In the genomic region with DNA sequence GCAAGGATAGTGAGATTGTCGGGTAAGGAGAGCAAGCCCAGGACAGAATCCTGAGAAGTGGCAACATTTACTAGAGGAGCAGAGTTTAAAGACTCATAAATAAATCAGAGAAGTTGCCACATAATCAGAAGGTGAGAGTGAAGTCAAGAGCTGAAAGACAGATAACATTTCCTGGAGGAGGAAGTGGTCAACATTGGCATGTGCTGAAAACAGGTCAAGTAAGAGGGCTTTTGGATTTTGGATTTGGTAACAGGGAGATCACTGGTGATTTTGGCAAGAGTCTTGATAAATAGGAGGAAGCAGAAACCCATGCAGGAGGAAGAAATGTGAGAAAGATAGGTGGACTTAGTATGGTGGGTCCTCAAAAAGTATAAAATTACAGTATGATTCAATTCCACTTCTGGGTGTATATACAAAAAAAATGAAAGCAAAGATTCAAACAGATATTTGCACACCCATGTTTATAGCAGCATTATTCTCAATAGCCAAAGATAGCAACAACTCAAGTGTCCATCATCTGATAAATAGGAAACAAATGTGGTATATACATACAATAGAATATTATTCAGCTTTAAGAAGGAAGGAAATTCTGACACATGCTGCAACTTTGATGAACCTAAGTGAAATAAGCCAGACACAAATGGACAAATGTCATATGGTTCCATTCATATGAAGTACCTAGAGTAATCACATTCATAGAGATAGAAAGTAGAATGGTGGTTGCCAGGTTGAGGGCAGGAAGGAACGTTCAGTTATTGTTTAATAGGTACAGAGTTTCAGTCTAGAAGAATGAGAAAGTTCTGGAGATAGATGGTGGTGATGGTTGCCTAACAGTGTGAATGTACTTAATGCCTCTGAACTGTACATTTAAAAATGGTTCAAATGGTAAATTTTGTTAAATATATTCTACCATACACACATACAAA, we compare ENCODE assay signal across 8 cellular contexts. TPM values are rescaled to one million over a fixed set of nuclear protein-coding genes. Genes with fewer than 3 reads are reported as not detected.
DNase-seq lines count a peak whose midpoint lies in the region; ATAC-seq, FAIRE-seq and TF ChIP-seq lines count a peak whose summit lies in the region.

No MANE protein-coding gene starts in this region.

- peaks cover 3% of the 10 kb centered on the region for H3K9me3 Mint-ChIP-seq in neural progenitor cell

- peaks cover 2% of the 10 kb centered on the region for H3K27me3 Mint-ChIP-seq in neural progenitor cell (ENCODE audit: insufficient read depth, low read depth)

- H3K9ac ChIP-seq in SK-N-MC (ENCODE audit: insufficient read length) (no peak overlapping the region), neural progenitor cell (no peak overlapping the region)

- H3K9me3 ChIP-seq in SK-N-MC (ENCODE audit: low read depth, low read length) = peaks cover 3% of the 10 kb centered on the region; the same call in 1 of the 2 replicates
- no peaks in the 10 kb centered on the region for H3K9me3 ChIP-seq in neural progenitor cell (ENCODE audit: low read depth)
- H3K9me3 ChIP-seq in aorta (ENCODE audit: control insufficient read depth, low read length) = no peaks in the 10 kb centered on the region

- H3K27me3 ChIP-seq in neural progenitor cell (no peaks in the 10 kb centered on the region), aorta (ENCODE audit: control insufficient read depth in 1 of 2, insufficient read depth in 2 of 2, low read length in 1 of 2) (no peaks in the 10 kb centered on the region)

- no peak for TF ChIP-seq CTCF in neural progenitor cell (IDR thresholded peaks at IDR 0.05)

- H3K36me3 Mint-ChIP-seq in neural progenitor cell = no peaks in the 10 kb centered on the region

- H3K36me3 ChIP-seq in SK-N-MC (ENCODE audit: insufficient read depth, low read length) (no peaks in the 10 kb centered on the region), neural progenitor cell (no peaks in the 10 kb centered on the region), aorta (ENCODE audit: control insufficient read depth in 1 of 2, insufficient read depth in 2 of 2, low read length in 1 of 2) (no peaks in the 10 kb centered on the region)

- H3K4me2 ChIP-seq in neural progenitor cell = no peak overlapping the region

- H3K4me3 ChIP-seq in SK-N-MC (no peak overlapping the region), neural progenitor cell (no peak overlapping the region), aorta (ENCODE audit: low read length in 2 of 2) (no peak overlapping the region)

- peaks cover 4% of the 10 kb centered on the region for H3K4me1 Mint-ChIP-seq in neural progenitor cell

- WGBS in aorta, 2 donors = 87 to 88% methylated on average over 2 of the region's 2 CpGs

- peak; percentile 63 for ATAC-seq in HG03064 (IDR thresholded peaks at IDR 0.05; ENCODE audit: low read depth, unreplicated experiment)
- ATAC-seq in aorta (ENCODE audit: low FRiP score) = no peak

- H4K20me1 ChIP-seq in neural progenitor cell (ENCODE audit: low read depth) = no peaks in the 10 kb centered on the region

- H3K4me3 Mint-ChIP-seq in neural progenitor cell = no peak overlapping the region

- peak overlapping the region; percentile 8 for H2AFZ ChIP-seq in neural progenitor cell (replicated peaks)

- intact Hi-C loops in aorta (cut with DNase I) = no loop called here

- H3K27ac Mint-ChIP-seq in neural progenitor cell = no peak overlapping the region

- H3K4me1 ChIP-seq in neural progenitor cell (no peaks in the 10 kb centered on the region), aorta (ENCODE audit: control insufficient read depth in 1 of 2, insufficient read depth in 2 of 2, low read length in 2 of 2) (no peaks in the 10 kb centered on the region)

- no peaks in the 10 kb centered on the region for H3F3A ChIP-seq in neural progenitor cell (ENCODE audit: low read depth)

- H3K27ac ChIP-seq in SK-N-MC (peak overlapping the region; percentile 10; the same call in 1 of the 2 replicates), neural progenitor cell (no peak overlapping the region), aorta (ENCODE audit: low read depth in 1 of 2, low read length in 2 of 2) (no peak overlapping the region)

- FAIRE-seq in GM19239 (lab: Jason Lieb, UNC) = peak; percentile 98

- DNase-seq in GM19239 (ENCODE audit: insufficient read length, low spot score) = no peak
- DNase-seq in SK-N-MC (ENCODE audit: low read depth, low spot score) = no peak
- no peak for DNase-seq in neural progenitor cell (ENCODE audit: low spot score)
- no peak for DNase-seq in kidney glomerular epithelial cell (lab: John Stamatoyannopoulos, UW)
- DNase-seq in activated gamma-delta T cell (lab: John Stamatoyannopoulos, UW) = no peak
- DNase-seq in aorta = no peak
- DNase-seq in cerebellar cortex (ENCODE audit: low spot score) = no peak

- H3K79me2 ChIP-seq in neural progenitor cell (ENCODE audit: low read depth) = no peaks in the 10 kb centered on the region

RNA-seq across cellular contexts. Expression of gene MBNL1, which starts 27.3 kb away (rescaled TPM):
- total RNA-seq in neural progenitor cell (ENCODE audit: low replicate concordance) = 9.8 and 14.7 TPM in 2 replicates
- 100 to 1,000 TPM; 485 to 689 TPM for total RNA-seq in aorta
- polyA plus RNA-seq in aorta = 100 to 1,000 TPM; 141 to 182 TPM

Comparison
In these comparisons a context has a peak if more than half of its experiments do, and no peak if none do; other contexts are left out.
1. RNA of gene MBNL1, which starts 27.3 kb away (total RNA-seq): 485 to 689 TPM in aorta; 9.8 to 14.7 TPM in neural progenitor cell; every median in the first group is over 10 times any median in the second.